ENCODE assay signal across 22 cellular contexts in the genomic region with DNA sequence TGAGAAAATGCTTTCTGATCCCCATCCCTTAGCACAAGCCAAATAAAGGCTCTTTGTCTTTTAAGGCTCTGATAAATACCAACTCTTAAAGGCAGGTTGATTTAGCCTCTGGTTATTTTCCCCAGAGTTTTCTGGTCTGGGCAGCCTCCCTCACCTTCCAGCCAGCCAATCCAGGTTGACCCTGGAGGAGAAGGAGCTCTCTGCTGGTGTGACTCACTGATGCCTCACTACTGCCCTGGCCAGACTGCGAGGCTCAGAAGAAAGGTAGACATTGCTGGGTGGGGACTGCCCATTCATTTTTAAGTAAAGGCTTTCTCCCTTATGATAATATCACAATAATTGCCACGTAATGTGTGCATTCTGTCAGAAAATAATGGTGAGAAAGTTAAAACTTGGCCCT. TPM values are rescaled to one million over a fixed set of nuclear protein-coding genes. Genes with fewer than 3 reads are reported as not detected.
DNase-seq lines count a peak whose midpoint lies in the region; ATAC-seq, FAIRE-seq and TF ChIP-seq lines count a peak whose summit lies in the region.
"Had no signal": no experiment of that assay in that cellular context is flagged by ENCODE, and none has a peak within 500 bp of the region (broad histone marks: within the 10 kb centered on the region; RNA-seq: fewer than 3 reads in every experiment).

No MANE protein-coding gene starts in this region.

- H3K4me2 ChIP-seq in GM23248 (ENCODE audit: unreplicated experiment): no peak overlapping the region
- no peak overlapping the region for H3K4me2 ChIP-seq in neuronal stem cell (ENCODE audit: insufficient read depth, low read length, poor library complexity, severe bottlenecking)

- no peak for TF ChIP-seq CTCF in right lobe of liver (IDR thresholded peaks at IDR 0.05)

- no peak overlapping the region for H4K91ac ChIP-seq in neuronal stem cell (ENCODE audit: low read depth, low read length, poor library complexity)

- H3K4me3 ChIP-seq in GM23248 (no peak overlapping the region), right lobe of liver (no peak overlapping the region), neuronal stem cell (ENCODE audit: low read length in 2 of 2) (no peak overlapping the region), small intestine (ENCODE audit: low read depth in 1 of 2, low read length in 2 of 2) (no peak overlapping the region)
- H3K4me3 ChIP-seq: BLaER1 treated with 17β-estradiol and CSF1 and Interleukin-3, amounts not matched to agents 10 nM and 100 nM; gastrocnemius medialis; skin epidermis; uterus had no signal

- H3K9me2 ChIP-seq in GM23248 (ENCODE audit: insufficient read depth): no peaks in the 10 kb centered on the region

- H3K14ac ChIP-seq in neuronal stem cell (ENCODE audit: low read length): no peak overlapping the region

- no peak for ATAC-seq in right lobe of liver
- ATAC-seq: activated CD8-positive, alpha-beta memory T cell treated with anti-CD3 and anti-CD28 coated beads, Interleukin-2, amount 10 ng/mL, durations not matched to agents 7 days and 5 days; gastrocnemius medialis; stimulated activated naive B cell treated with anti-CD40 and anti-IgM and Interleukin-4, amounts not matched to agents 10 μg/mL and 1 μg/mL and 100 μg/mL, for 72 hours had no signal

- no peak overlapping the region for H2BK120ac ChIP-seq in neuronal stem cell (ENCODE audit: low read depth, low read length)

- no peaks in the 10 kb centered on the region for H3K36me3 ChIP-seq in GM23248 (ENCODE audit: low read depth)
- H3K36me3 ChIP-seq in right lobe of liver: no peaks in the 10 kb centered on the region
- no peaks in the 10 kb centered on the region for H3K36me3 ChIP-seq in neuronal stem cell (replicated peaks in 1 of 2; ENCODE audit: control insufficient read depth in 2 of 2, insufficient read depth in 2 of 2, low read length in 2 of 2)
- H3K36me3 ChIP-seq in small intestine (ENCODE audit: control insufficient read depth in 2 of 2, insufficient read depth in 2 of 2, low read length in 2 of 2): no peaks in the 10 kb centered on the region
- H3K36me3 ChIP-seq: gastrocnemius medialis, uterus had no signal

- H3K9me3 ChIP-seq in GM23248 (ENCODE audit: low read depth) (no peaks in the 10 kb centered on the region), right lobe of liver (no peaks in the 10 kb centered on the region), neuronal stem cell (replicated peaks in 1 of 2; ENCODE audit: control insufficient read depth in 2 of 2, insufficient read depth in 1 of 2, low read depth in 1 of 2, low read length in 2 of 2) (no peaks in the 10 kb centered on the region), small intestine (ENCODE audit: control insufficient read depth, low read depth) (no peaks in the 10 kb centered on the region)
- H3K9me3 ChIP-seq: gastrocnemius medialis, uterus had no signal

- H4K8ac ChIP-seq in neuronal stem cell (ENCODE audit: low read depth, low read length): no peak overlapping the region

- DNase-seq in GM23248: peak; percentile 62
- peak; percentile 54 for DNase-seq in RCC 7860 (ENCODE audit: low spot score)
- peak; percentile 85 for DNase-seq in renal cortical epithelial cell (ENCODE audit: low read depth)
- no peak for DNase-seq in right lobe of liver
- no peak for DNase-seq in neuronal stem cell (ENCODE audit: low spot score)
- DNase-seq in small intestine: no peak
- no peak for DNase-seq in HTR-8/SVneo (ENCODE audit: insufficient read length, low spot score)
- DNase-seq: activated B cell treated with CpG ODN at 0.5 μM for 24 hours; activated CD8-positive, alpha-beta memory T cell treated with anti-CD3 and anti-CD28 coated beads, Interleukin-2, amount 10 ng/mL, durations not matched to agents 7 days and 5 days; activated naive CD4-positive, alpha-beta T cell treated with anti-CD3 and anti-CD28 coated beads, Interleukin-2, amount 50 U/mL, for 16 hours; DND-41; effector memory CD4-positive, alpha-beta T cell; gastrocnemius medialis; H9; KBM-7; NCI-H1417; NCI-H446 treated with DMSO at 0.1 percent for 48 hours; stimulated activated naive B cell treated with anti-CD40 and anti-IgM and Interleukin-4, amounts not matched to agents 10 μg/mL and 1 μg/mL and 100 μg/mL, for 72 hours; uterus had no signal

- H3K4me1 Mint-ChIP-seq in dendritic cell treated with granulocyte-macrophage colony-stimulating factor and Interleukin-4, amounts not matched to agents 40 ng/mL and 50 ng/mL, for 4 days (ENCODE audit: low read depth): peaks cover 79% of the 10 kb centered on the region
- H3K4me1 Mint-ChIP-seq: activated B cell treated with CpG ODN at 0.5 μM for 24 hours had no signal

- no peaks in the 10 kb centered on the region for H3K79me2 ChIP-seq in GM23248 (ENCODE audit: insufficient read depth)

- peak; percentile 86 for FAIRE-seq in RCC 7860 (lab: Jason Lieb, UNC)
- no peak for FAIRE-seq in small intestine (lab: Jason Lieb, UNC)
- FAIRE-seq in HTR-8/SVneo (lab: Jason Lieb, UNC): no peak

- in situ Hi-C loops in GM23248 (cut with MboI): no loop called here

- H3F3A ChIP-seq in GM23248 (ENCODE audit: insufficient read depth): no peaks in the 10 kb centered on the region; the same call in 1 of the 2 replicates

- H2BK15ac ChIP-seq in neuronal stem cell (ENCODE audit: low read length): no peak overlapping the region

- H3K4me1 ChIP-seq in GM23248 (ENCODE audit: insufficient read depth) (peaks cover 10% of the 10 kb centered on the region; the same call in 1 of the 2 replicates), right lobe of liver (peaks cover 0 to 3% (median 0%) of the 10 kb centered on the region in 4 donors), neuronal stem cell (ENCODE audit: control insufficient read depth in 2 of 2, insufficient read depth in 1 of 2, low read depth in 1 of 2, low read length in 2 of 2) (peaks cover 0 to 2% of the 10 kb centered on the region in 2 donors), small intestine (ENCODE audit: control insufficient read depth in 2 of 2, insufficient read depth in 1 of 2, low read depth in 1 of 2, low read length in 1 of 2) (no peaks in the 10 kb centered on the region)
- H3K4me1 ChIP-seq: uterus had no signal

- no peaks in the 10 kb centered on the region for H3K27me3 ChIP-seq in GM23248 (replicated peaks; ENCODE audit: insufficient read depth)
- H3K27me3 ChIP-seq in right lobe of liver: no peaks in the 10 kb centered on the region
- H3K27me3 ChIP-seq in neuronal stem cell (ENCODE audit: control insufficient read depth in 3 of 3, insufficient read depth in 3 of 3, low read depth in 1 of 3, low read length in 3 of 3): no peaks in the 10 kb centered on the region
- H3K27me3 ChIP-seq in small intestine (ENCODE audit: control insufficient read depth in 2 of 2, insufficient read depth in 2 of 2, low read length in 2 of 2): no peaks in the 10 kb centered on the region
- H3K27me3 ChIP-seq: BLaER1 treated with 17β-estradiol and CSF1 and Interleukin-3, amounts not matched to agents 10 nM and 100 nM; gastrocnemius medialis; uterus had no signal

- no peak overlapping the region for H2AK5ac ChIP-seq in neuronal stem cell (ENCODE audit: low read depth, low read length)

- peaks cover 13% of the 10 kb centered on the region for H3K36me3 Mint-ChIP-seq in dendritic cell treated with granulocyte-macrophage colony-stimulating factor and Interleukin-4, amounts not matched to agents 40 ng/mL and 50 ng/mL, for 4 days (ENCODE audit: low read depth)

- intact Hi-C loops in dendritic cell treated with granulocyte-macrophage colony-stimulating factor and Interleukin-4, amounts not matched to agents 40 ng/mL and 50 ng/mL, for 4 days (cut with micrococcal nuclease): loop anchor here (5.0 kb wide), 2 partner anchors 37 to 87 kb away; no protein-coding TSS in a partner anchor
- intact Hi-C loops in right lobe of liver (cut with DNase I): no loop called here

- peak overlapping the region; percentile 8 for H3K27ac Mint-ChIP-seq in dendritic cell treated with granulocyte-macrophage colony-stimulating factor and Interleukin-4, amounts not matched to agents 40 ng/mL and 50 ng/mL, for 4 days
- H3K27ac Mint-ChIP-seq: activated B cell treated with CpG ODN at 0.5 μM for 24 hours; activated CD8-positive, alpha-beta memory T cell treated with anti-CD3 and anti-CD28 coated beads, Interleukin-2, amount 10 ng/mL, durations not matched to agents 7 days and 5 days; stimulated activated naive B cell treated with anti-CD40 and anti-IgM and Interleukin-4, amounts not matched to agents 10 μg/mL and 1 μg/mL and 100 μg/mL, for 72 hours had no signal

- WGBS in GM23248 (ENCODE audit: low coverage in 1 of 2, low lambda C conversion rate in 2 of 2, missing lambda C conversion rate in 2 of 2), 2 experiments: 73 to 76% methylated on average over 2 of the region's 2 CpGs
- 71% methylated on average over 1 of the region's 2 CpGs for WGBS in right lobe of liver (ENCODE audit: insufficient coverage, low coverage, low lambda C conversion rate, missing lambda C conversion rate)
- no CpG with 5 or more reads among the region's 2 CpGs for WGBS in neuronal stem cell (ENCODE audit: extremely low coverage in 2 of 2, insufficient read length in 2 of 2, insufficient replicate concordance in 1 of 2), 2 donors
- 87 to 92% (median 91%) methylated on average over 2 of the region's 2 CpGs for whole genome bisulfite sequencing in small intestine, 3 donors

- H2AFZ ChIP-seq in GM23248 (no peak overlapping the region), neuronal stem cell (ENCODE audit: low read length) (no peak overlapping the region)

- no peak overlapping the region for H3K4me3 Mint-ChIP-seq in dendritic cell treated with granulocyte-macrophage colony-stimulating factor and Interleukin-4, amounts not matched to agents 40 ng/mL and 50 ng/mL, for 4 days
- H3K4me3 Mint-ChIP-seq: activated B cell treated with CpG ODN at 0.5 μM for 24 hours; activated CD8-positive, alpha-beta memory T cell treated with anti-CD3 and anti-CD28 coated beads, Interleukin-2, amount 10 ng/mL, durations not matched to agents 7 days and 5 days; H9; stimulated activated naive B cell treated with anti-CD40 and anti-IgM and Interleukin-4, amounts not matched to agents 10 μg/mL and 1 μg/mL and 100 μg/mL, for 72 hours had no signal

- TF ChIP-seq POLR2A in right lobe of liver (IDR thresholded peaks at IDR 0.05): no peak

- H3K27ac ChIP-seq in GM23248 (no peak overlapping the region), right lobe of liver (no peak overlapping the region), neuronal stem cell (replicated peaks; ENCODE audit: low read length) (no peak overlapping the region), small intestine (ENCODE audit: low read depth in 1 of 2, low read length in 1 of 2) (no peak overlapping the region)
- H3K27ac ChIP-seq: BLaER1 treated with 17β-estradiol and CSF1 and Interleukin-3, amounts not matched to agents 10 nM and 100 nM; gastrocnemius medialis; skin epidermis; uterus had no signal

- no peaks in the 10 kb centered on the region for H4K20me1 ChIP-seq in GM23248 (ENCODE audit: insufficient read depth)

- H2BK5ac ChIP-seq in neuronal stem cell (ENCODE audit: low read length): no peak overlapping the region

- H3K4ac ChIP-seq in neuronal stem cell (ENCODE audit: low read length): no peak overlapping the region

- H2BK12ac ChIP-seq in neuronal stem cell (ENCODE audit: low read length): no peak overlapping the region

- H3K9me3 Mint-ChIP-seq in dendritic cell treated with granulocyte-macrophage colony-stimulating factor and Interleukin-4, amounts not matched to agents 40 ng/mL and 50 ng/mL, for 4 days: no peaks in the 10 kb centered on the region
- H3K9me3 Mint-ChIP-seq: H9 had no signal

- no peak overlapping the region for H3K9ac ChIP-seq in GM23248
- H3K9ac ChIP-seq in neuronal stem cell (ENCODE audit: low read depth, low read length, poor library complexity): no peak overlapping the region
- H3K9ac ChIP-seq: BLaER1 treated with 17β-estradiol and CSF1 and Interleukin-3, amounts not matched to agents 10 nM and 100 nM had no signal

- no peaks in the 10 kb centered on the region for H3K79me1 ChIP-seq in neuronal stem cell (ENCODE audit: low read depth, low read length)

- H3K18ac ChIP-seq in neuronal stem cell (ENCODE audit: low read length): no peak overlapping the region

- H3K23ac ChIP-seq in neuronal stem cell (ENCODE audit: low read depth, low read length, poor library complexity): no peak overlapping the region

- H3K27me3 Mint-ChIP-seq in dendritic cell treated with granulocyte-macrophage colony-stimulating factor and Interleukin-4, amounts not matched to agents 40 ng/mL and 50 ng/mL, for 4 days: no peaks in the 10 kb centered on the region
- H3K27me3 Mint-ChIP-seq: activated B cell treated with CpG ODN at 0.5 μM for 24 hours; activated CD8-positive, alpha-beta memory T cell treated with anti-CD3 and anti-CD28 coated beads, Interleukin-2, amount 10 ng/mL, durations not matched to agents 7 days and 5 days had no signal

RNA-seq across cellular contexts. Expression of a gene that starts 37.1 kb away (rescaled TPM):
- 0.38 and 1.9 TPM in 2 replicates for total RNA-seq in GM23248 (2014; rRNA removed; shearing (Covaris generic))
- polyA plus RNA-seq in GM23248 (2016; fragmentation: Nextera tagmentation; extraction: Ambion mirVana): 5.7 and 6.9 TPM in 2 replicates
- total RNA-seq in renal cortical epithelial cell: 1.9 and 7.2 TPM in 2 replicates
- total RNA-seq in right lobe of liver: 1 to 10 TPM; 2.4 to 7.7 (median 3.7) TPM
- polyA plus RNA-seq in neuronal stem cell (2013, experiment 1 of 2): 10.1 TPM
- 10.6 TPM for polyA plus RNA-seq in neuronal stem cell (2013, experiment 2 of 2)
- 1 to 10 TPM in 2 of 3 donors, under 1 TPM in 1; 0.89 to 4.4 (median 2.7) TPM for polyA plus RNA-seq in small intestine

Comparison
In these comparisons a context has a peak if more than half of its experiments do, and no peak if none do; other contexts are left out.
1. DNase-seq: peak in GM23248 (single experiment), RCC 7860 (single experiment) and renal cortical epithelial cell (single experiment); none in right lobe of liver (0 of 3), neuronal stem cell (single experiment), small intestine (single experiment) and HTR-8/SVneo (single experiment).